In the genomic region with DNA sequence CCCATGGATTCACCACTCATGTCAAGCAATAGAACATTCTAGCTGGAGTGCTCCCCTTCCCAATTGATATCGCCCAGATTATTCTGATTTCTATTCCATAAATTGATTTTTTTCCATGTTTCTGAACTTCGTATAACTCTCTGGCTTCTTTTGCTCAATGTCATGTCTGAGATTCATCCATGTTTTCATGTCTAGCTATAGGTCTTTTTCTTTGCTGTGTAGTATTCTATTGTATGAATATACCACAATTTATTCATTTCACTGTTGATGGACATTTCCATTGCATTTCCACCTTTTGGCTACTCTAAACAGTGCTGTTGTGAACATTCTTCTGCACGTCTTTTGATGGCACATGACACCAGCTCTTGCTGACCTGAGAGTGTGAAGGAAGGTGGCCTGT, we compare ENCODE assay signal across 34 cellular contexts.
"Had no signal": no experiment of that assay in that cellular context is flagged by ENCODE, and none has a peak within 500 bp of the region (broad histone marks: within the 10 kb centered on the region; RNA-seq: fewer than 3 reads in every experiment).

No MANE protein-coding gene starts in this region.

- H3K27ac Mint-ChIP-seq: activated CD4-positive, alpha-beta memory T cell treated with anti-CD3 and anti-CD28 coated beads for 36 hours; activated CD4-positive, alpha-beta T cell treated with anti-CD3 and anti-CD28 coated beads for 36 hours; activated CD4-positive, alpha-beta T cell treated with anti-CD3 and anti-CD28 coated beads, Interleukin-2, amount 10 ng/mL, durations not matched to agents 24 days and 14 days; activated CD8-positive, alpha-beta memory T cell treated with anti-CD3 and anti-CD28 coated beads, Interleukin-2, amount 10 ng/mL, durations not matched to agents 7 days and 5 days; activated CD8-positive, alpha-beta T cell treated with anti-CD3 and anti-CD28 coated beads, Interleukin-2, amount 10 ng/mL, durations not matched to agents 7 days and 5 days; activated naive CD4-positive, alpha-beta T cell treated with anti-CD3 and anti-CD28 coated beads, Interleukin-2, amount 50 U/mL, for 24 hours; activated naive CD8-positive, alpha-beta T cell treated with anti-CD3 and anti-CD28 coated beads for 36 hours; activated naive CD8-positive, alpha-beta T cell treated with anti-CD3 and anti-CD28 coated beads, Interleukin-2, amount 50 U/mL, for 24 hours; activated T-helper 1 cell treated with anti-CD3 and anti-CD28 coated beads, Interleukin-12 subunit alpha, Interleukin-12 subunit beta, Interleukin-2, Interleukin-4 antibody, amounts not matched to agents 30 ng/mL and 10 ng/mL and 1 ng/mL, durations not matched to agents 14 hours and 24 hours and 36 hours; activated T-helper 2 cell treated with anti-CD3 and anti-CD28 coated beads, Interferon-gamma antibody, Interleukin-2, Interleukin-4, amounts not matched to agents 10 μg/mL and 5 μg/mL and 100 μg/mL, durations not matched to agents 14 hours and 24 hours and 36 hours; T-helper 2 cell treated with Interferon-gamma antibody and Interleukin-4, amounts not matched to agents 5 μg/mL and 100 μg/mL, for 36 hours had no signal

- FAIRE-seq: endometrium, frontal cortex had no signal

- H3K4me1 ChIP-seq: breast epithelium, colonic mucosa had no signal

- H3K4me3 Mint-ChIP-seq: activated CD4-positive, alpha-beta memory T cell treated with anti-CD3 and anti-CD28 coated beads for 36 hours; activated CD4-positive, alpha-beta T cell treated with anti-CD3 and anti-CD28 coated beads for 36 hours; activated CD4-positive, alpha-beta T cell treated with anti-CD3 and anti-CD28 coated beads, Interleukin-2, amount 10 ng/mL, durations not matched to agents 24 days and 14 days; activated CD8-positive, alpha-beta memory T cell treated with anti-CD3 and anti-CD28 coated beads, Interleukin-2, amount 10 ng/mL, durations not matched to agents 7 days and 5 days; activated CD8-positive, alpha-beta T cell treated with anti-CD3 and anti-CD28 coated beads, Interleukin-2, amount 10 ng/mL, durations not matched to agents 7 days and 5 days; activated naive CD4-positive, alpha-beta T cell treated with anti-CD3 and anti-CD28 coated beads for 36 hours; activated naive CD4-positive, alpha-beta T cell treated with anti-CD3 and anti-CD28 coated beads, Interleukin-2, amount 50 U/mL, for 24 hours; activated naive CD8-positive, alpha-beta T cell treated with anti-CD3 and anti-CD28 coated beads for 36 hours; activated naive CD8-positive, alpha-beta T cell treated with anti-CD3 and anti-CD28 coated beads, Interleukin-2, amount 50 U/mL, for 24 hours; activated T-helper 1 cell treated with anti-CD3 and anti-CD28 coated beads, Interleukin-12 subunit alpha, Interleukin-12 subunit beta, Interleukin-2, Interleukin-4 antibody, amounts not matched to agents 30 ng/mL and 10 ng/mL and 1 ng/mL, durations not matched to agents 14 hours and 24 hours and 36 hours; T-helper 1 cell treated with Interleukin-12 subunit alpha and Interleukin-12 subunit beta and Interleukin-4 antibody, amounts not matched to agents 30 μg/mL and 1 μg/mL, for 36 hours; T-helper 2 cell treated with Interferon-gamma antibody and Interleukin-4, amounts not matched to agents 5 μg/mL and 100 μg/mL, for 36 hours had no signal

- H3K27me3 ChIP-seq: adrenal gland, body of pancreas, breast epithelium, cardiac muscle cell, colonic mucosa had no signal

- H3K27me3 Mint-ChIP-seq: activated CD4-positive, alpha-beta memory T cell treated with anti-CD3 and anti-CD28 coated beads for 36 hours; activated CD4-positive, alpha-beta T cell treated with anti-CD3 and anti-CD28 coated beads for 36 hours; activated CD4-positive, alpha-beta T cell treated with anti-CD3 and anti-CD28 coated beads, Interleukin-2, amount 10 ng/mL, durations not matched to agents 24 days and 14 days; activated CD8-positive, alpha-beta memory T cell treated with anti-CD3 and anti-CD28 coated beads, Interleukin-2, amount 10 ng/mL, durations not matched to agents 7 days and 5 days; activated naive CD4-positive, alpha-beta T cell treated with anti-CD3 and anti-CD28 coated beads, Interleukin-2, amount 50 U/mL, for 24 hours; activated naive CD8-positive, alpha-beta T cell treated with anti-CD3 and anti-CD28 coated beads for 36 hours; activated naive CD8-positive, alpha-beta T cell treated with anti-CD3 and anti-CD28 coated beads, Interleukin-2, amount 50 U/mL, for 24 hours had no signal

- H3K9me3 ChIP-seq: adrenal gland, body of pancreas, breast epithelium, colonic mucosa had no signal

- DNase-seq: activated CD4-positive, alpha-beta memory T cell treated with anti-CD3 and anti-CD28 coated beads for 36 hours; activated CD4-positive, alpha-beta T cell treated with anti-CD3 and anti-CD28 coated beads, Interleukin-2, amount 10 ng/mL, durations not matched to agents 24 days and 14 days; activated CD4-positive, CD25-positive, alpha-beta regulatory T cell; activated CD4-positive, CD25-positive, alpha-beta regulatory T cell treated with anti-CD3 and anti-CD28 coated beads, Interleukin-2, amount 50 U/mL, for 72 hours; activated CD8-positive, alpha-beta memory T cell treated with anti-CD3 and anti-CD28 coated beads, Interleukin-2, amount 10 ng/mL, durations not matched to agents 7 days and 5 days; activated CD8-positive, alpha-beta memory T cell treated with anti-CD3 and anti-CD28 coated beads, Interleukin-2, amount 50 U/mL, for 4 hours; activated CD8-positive, alpha-beta T cell treated with anti-CD3 and anti-CD28 coated beads, Interleukin-2, amount 10 ng/mL, durations not matched to agents 7 days and 5 days; activated effector memory CD4-positive, alpha-beta T cell treated with anti-CD3 and anti-CD28 coated beads, Interleukin-2, amount 50 U/mL, for 16 hours; activated naive CD8-positive, alpha-beta T cell treated with anti-CD3 and anti-CD28 coated beads for 36 hours; activated naive CD8-positive, alpha-beta T cell treated with anti-CD3 and anti-CD28 coated beads, Interleukin-2, amount 50 U/mL, for 24 hours; activated T-cell treated with anti-CD3 and anti-CD28 coated beads, Interleukin-2, amount 50 U/mL, for 1 hour; activated T-cell treated with anti-CD3 and anti-CD28 coated beads, Interleukin-2, amount 50 U/mL, for 48 hours; aorta; central memory CD4-positive, alpha-beta T cell; cerebellar nuclear complex; colonic mucosa; effector CD8-positive, alpha-beta T cell; foreskin fibroblast; head of caudate nucleus; T1000; WERI-Rb-1 had no signal

- H3K27ac ChIP-seq: adrenal gland, breast epithelium, colonic mucosa, WERI-Rb-1 had no signal

- H3K36me3 ChIP-seq: breast epithelium, colonic mucosa had no signal

- H3K4me3 ChIP-seq: adrenal gland, body of pancreas, breast epithelium, cardiac muscle cell, colonic mucosa had no signal

- H3K9me3 Mint-ChIP-seq: activated CD4-positive, alpha-beta memory T cell treated with anti-CD3 and anti-CD28 coated beads for 36 hours; activated CD4-positive, alpha-beta T cell treated with anti-CD3 and anti-CD28 coated beads, Interleukin-2, amount 10 ng/mL, durations not matched to agents 24 days and 14 days; activated naive CD4-positive, alpha-beta T cell treated with anti-CD3 and anti-CD28 coated beads for 36 hours; activated naive CD4-positive, alpha-beta T cell treated with anti-CD3 and anti-CD28 coated beads, Interleukin-2, amount 50 U/mL, for 24 hours; activated naive CD8-positive, alpha-beta T cell treated with anti-CD3 and anti-CD28 coated beads for 36 hours; activated naive CD8-positive, alpha-beta T cell treated with anti-CD3 and anti-CD28 coated beads, Interleukin-2, amount 50 U/mL, for 24 hours; activated T-helper 1 cell treated with anti-CD3 and anti-CD28 coated beads, Interleukin-12 subunit alpha, Interleukin-12 subunit beta, Interleukin-2, Interleukin-4 antibody, amounts not matched to agents 30 ng/mL and 10 ng/mL and 1 ng/mL, durations not matched to agents 14 hours and 24 hours and 36 hours; activated T-helper 2 cell treated with anti-CD3 and anti-CD28 coated beads, Interferon-gamma antibody, Interleukin-2, Interleukin-4, amounts not matched to agents 10 μg/mL and 5 μg/mL and 100 μg/mL, durations not matched to agents 14 hours and 24 hours and 36 hours; T-helper 1 cell treated with Interleukin-12 subunit alpha and Interleukin-12 subunit beta and Interleukin-4 antibody, amounts not matched to agents 30 μg/mL and 1 μg/mL, for 36 hours; T-helper 2 cell treated with Interferon-gamma antibody and Interleukin-4, amounts not matched to agents 5 μg/mL and 100 μg/mL, for 36 hours had no signal
